Comparison of ENCODE assay signal across 8 cellular contexts in genomic region chr1:85258536-85259117, GRCh38. TPM values are rescaled to one million over a fixed set of nuclear protein-coding genes. Genes with fewer than 3 reads are reported as not detected.
DNase-seq lines count a peak whose midpoint lies in the region; ATAC-seq, FAIRE-seq and TF ChIP-seq lines count a peak whose summit lies in the region.

No MANE protein-coding gene starts in this region.

- H3K4me2 ChIP-seq in GM12878 (ENCODE audit: control insufficient read depth, insufficient read depth), result peak overlapping the region; percentile 82

- WGBS in GM12878 (ENCODE audit: insufficient coverage, insufficient replicate concordance, low lambda C conversion rate, missing lambda C conversion rate), result 21% methylated on average over 16 of the region's 19 CpGs
- WGBS in urinary bladder, result 3% methylated on average over 19 of the region's 19 CpGs

- TF ChIP-seq RAD21 in GM12878 (IDR thresholded peaks at IDR 0.05; ENCODE audit: insufficient read depth, low read depth, low read length), result no peak

- SMC1A ChIA-PET in GM12878 (lab: Charles Lee; ENCODE audit: uncharacterized antibody, unreplicated experiment), result interaction anchor here (0.6 to 11.0 kb wide), 9 partner anchors 9 to 323 kb away, joined by 3 to 110 read pairs (median 5); partner anchors contain the start of gene BCL10

- CTCF ChIA-PET in GM12878 (lab: Yijun Ruan, JAX), result interaction anchor here (0.6 to 12.1 kb wide), 38 partner anchors 8 to 1800 kb away, joined by 3 to 229 read pairs (median 5); partner anchors contain the start of gene BCL10

- POLR2A ChIA-PET in GM12878 (lab: Charles Lee), result interaction anchor here (0.5 to 6.6 kb wide), 9 partner anchors 9 to 345 kb away, joined by 3 to 61 read pairs (median 5); partner anchors contain the start of gene BCL10

- no TSS peak for BruUV-seq in GM12878 (replicated peaks; lab: Mats Ljungman, UMichigan)

- H2AFZ ChIP-seq in GM12878 (ENCODE audit: control insufficient read depth, low read depth, low read length), result no peak overlapping the region

- 0 out of 6 replicates have a peak, but pooled peaks of 1 of the 3 experiments have one; percentile 1 for TF ChIP-seq CTCF in GM12878 (IDR thresholded peaks at IDR 0.05 in 2 of 3, conservative IDR thresholded peaks at IDR 0.05 in 1 of 3; ENCODE audit: control insufficient read depth in 2 of 3, extremely low read depth in 1 of 3, insufficient read depth in 1 of 3, low read depth in 3 of 3, low read length in 3 of 3)
- TF ChIP-seq CTCF in lower lobe of right lung (IDR thresholded peaks at IDR 0.05), result no peak

- peaks cover 17% of the 10 kb centered on the region for H3K36me3 Mint-ChIP-seq in activated naive CD4-positive, alpha-beta T cell treated with anti-CD3 and anti-CD28 coated beads, Interleukin-2, amount 50 U/mL, for 24 hours

- H4K20me1 ChIP-seq in GM12878 (ENCODE audit: control insufficient read depth, insufficient read depth), result peaks cover 2% of the 10 kb centered on the region; the same call in 1 of the 2 replicates

- peak overlapping the region; percentile 78; the same call in 1 of the 2 replicates for H3K9ac ChIP-seq in GM12878 (ENCODE audit: control insufficient read depth, insufficient read depth, low read length)

- H3K27ac ChIP-seq in GM12878 (ENCODE audit: control insufficient read depth, insufficient read depth), result no peak overlapping the region; the same call in 1 of the 2 replicates
- peak overlapping the region; percentile 89 for H3K27ac ChIP-seq in lower lobe of right lung
- H3K27ac ChIP-seq in urinary bladder (ENCODE audit: low read depth), result no peak overlapping the region

- H3K4me1 ChIP-seq in GM12878 (ENCODE audit: control insufficient read depth, insufficient read depth, low read length) (no peaks in the 10 kb centered on the region), lower lobe of right lung (peaks cover 43% of the 10 kb centered on the region), urinary bladder (ENCODE audit: insufficient read depth) (no peaks in the 10 kb centered on the region)

- H3K9me3 ChIP-seq in GM12878 (replicated peaks; ENCODE audit: control insufficient read depth, insufficient read depth, low read length), result no peaks in the 10 kb centered on the region
- no peaks in the 10 kb centered on the region for H3K9me3 ChIP-seq in lower lobe of right lung

- intact Hi-C loops in GM12878 (cut with micrococcal nuclease; ENCODE audit: unreplicated experiment), result loop anchor here (1.0 to 5.0 kb wide), 3 partner anchors 18 to 476 kb away; partner anchors contain the start of gene BCL10
- intact Hi-C loops in lower lobe of right lung (cut with DNase I), result loop anchor here (10.0 kb wide), 2 partner anchors 144 to 314 kb away; no protein-coding TSS in a partner anchor

- TF ChIP-seq EP300 in GM12878 (IDR thresholded peaks at IDR 0.05; ENCODE audit: borderline replicate concordance in 1 of 2, control insufficient read depth in 1 of 2, low read depth in 2 of 2, low read length in 2 of 2), result no peak

- no peak for FAIRE-seq in GM12878 (lab: Jason Lieb, UNC)

- RAD21 ChIA-PET in GM12878 (lab: Charles Lee; ENCODE audit: unreplicated experiment), result interaction anchor here (0.7 to 3.7 kb wide), 12 partner anchors 11 to 779 kb away, joined by 3 to 30 read pairs (median 6); partner anchors contain the start of gene BCL10

- H3K27me3 ChIP-seq in GM12878 (replicated peaks in 1 of 2; ENCODE audit: control insufficient read depth in 2 of 2, insufficient read depth in 2 of 2, low read length in 1 of 2), result no peaks in the 10 kb centered on the region
- no peaks in the 10 kb centered on the region for H3K27me3 ChIP-seq in lower lobe of right lung (ENCODE audit: low read depth)

- H3K9me3 Mint-ChIP-seq in activated naive CD4-positive, alpha-beta T cell treated with anti-CD3 and anti-CD28 coated beads, Interleukin-2, amount 50 U/mL, for 24 hours, result no peaks in the 10 kb centered on the region

- in situ Hi-C loops in GM12878 (cut with MboI), result loop anchor here (5.0 kb wide), 2 partner anchors 146 to 311 kb away; no protein-coding TSS in a partner anchor

- TF ChIP-seq POLR2A in GM12878 (IDR thresholded peaks at IDR 0.05; ENCODE audit: low read depth, low read length), result no peak

- ATAC-seq in GM12878 (peak; percentile 40), lower lobe of right lung (peak in 1 of 2 donors; percentile 34)

- H3K36me3 ChIP-seq in GM12878 (ENCODE audit: control insufficient read depth in 2 of 2, insufficient read depth in 2 of 2, low read length in 1 of 2), result peaks cover 0 to 3% of the 10 kb centered on the region in 2 experiments; a peak in 2 of 4 replicates
- H3K36me3 ChIP-seq in lower lobe of right lung, result peaks cover 37% of the 10 kb centered on the region
- H3K36me3 ChIP-seq in urinary bladder (ENCODE audit: insufficient read depth), result peaks cover 2% of the 10 kb centered on the region

- H3K4me3 ChIP-seq in GM12878 (peak overlapping the region; percentile 99), lower lobe of right lung (peak overlapping the region; percentile 97), urinary bladder (ENCODE audit: low read depth, low read length) (peak overlapping the region; percentile 100)

- peaks cover 50% of the 10 kb centered on the region for H3K4me1 Mint-ChIP-seq in activated naive CD4-positive, alpha-beta T cell treated with anti-CD3 and anti-CD28 coated beads, Interleukin-2, amount 50 U/mL, for 24 hours

- H3K4me3 Mint-ChIP-seq in activated naive CD4-positive, alpha-beta T cell treated with anti-CD3 and anti-CD28 coated beads, Interleukin-2, amount 50 U/mL, for 24 hours, result peak overlapping the region; percentile 97

- H3K27me3 Mint-ChIP-seq in activated naive CD4-positive, alpha-beta T cell treated with anti-CD3 and anti-CD28 coated beads, Interleukin-2, amount 50 U/mL, for 24 hours, result no peaks in the 10 kb centered on the region

- peak overlapping the region; percentile 80 for H3K27ac Mint-ChIP-seq in activated naive CD4-positive, alpha-beta T cell treated with anti-CD3 and anti-CD28 coated beads, Interleukin-2, amount 50 U/mL, for 24 hours

- H3K79me2 ChIP-seq in GM12878 (ENCODE audit: control insufficient read depth, insufficient read depth, low read length), result peaks cover 20% of the 10 kb centered on the region

- no peak for DNase-seq in activated naive CD4-positive, alpha-beta T cell treated with Interleukin-2 at 50 U/mL for 16 hours
- DNase-seq in GM12878 (ENCODE audit: low read depth, low spot score), result no peak
- no peak for DNase-seq in lower lobe of right lung
- no peak for DNase-seq in stimulated activated CD4-positive, alpha-beta T cell treated with anti-CD3 and anti-CD28 coated beads, Interleukin-2, amount 100 ng/mL, for 24 hours
- DNase-seq in GOT3 (lab: John Stamatoyannopoulos, UW), result no peak
- no peak for DNase-seq in activated CD4-positive, alpha-beta T cell treated with anti-CD3 and anti-CD28 coated beads, Interleukin-2, amount 50 U/mL, for 1 hour

RNA-seq across cellular contexts. Expression of gene C1orf52, which starts 0.8 kb away (rescaled TPM):
- total RNA-seq in GM12878 (2013; cell fraction: nucleolus; rRNA removed), result 27.3 and 46.0 TPM in 2 replicates
- total RNA-seq in GM12878 (2014; rRNA removed) (20.4 and 26.8 TPM in 2 replicates), GM12878 (2014; rRNA removed; fragmentation: Illumina TruSeq; extraction: Trizol) (16.4 and 16.6 TPM in 2 replicates), GM12878 (2021) (13.8 and 16.8 TPM in 2 replicates), lower lobe of right lung (23.4 TPM), urinary bladder (21.5 TPM)
- polyA plus RNA-seq in GM12878 (2011; ENCODE audit: low read depth), result 8.3 TPM
- polyA plus RNA-seq in GM12878 (2011; rRNA removed) (22.9 and 34.8 TPM in 2 replicates), GM12878 (2014; fragmentation: Illumina TruSeq; extraction: Trizol) (12.8 and 15.1 TPM in 2 replicates), GM12878 (2014; fragmentation: Nextera tagmentation; extraction: Ambion mirVana) (10 to 100 TPM in 1 of 2 experiments, 1 to 10 TPM in 1; 9.4 to 17.1 TPM), GM12878 (2014; rRNA removed) (18.1 and 27.3 TPM in 2 replicates), GM12878 (2016; fragmentation: Nextera tagmentation; extraction: Ambion mirVana) (10 to 100 TPM; 37.6 to 39.5 TPM), urinary bladder (27.8 TPM)
- 15.5 and 23.5 TPM in 2 replicates for polyA plus RNA-seq in GM12878 (2011; cell fraction: cytosol; rRNA removed)
- polyA plus RNA-seq in GM12878 (2011; cell fraction: nucleus; rRNA removed), result 29.2 and 30.7 TPM in 2 replicates
- 18.7 and 19.6 TPM in 2 replicates for polyA plus RNA-seq in GM12878 (2012)
- polyA minus RNA-seq in GM12878 (2011; rRNA and poly(A)+ RNA removed), result 6.2 and 15.9 TPM in 2 replicates
- polyA minus RNA-seq in GM12878 (2011; cell fraction: cytosol; rRNA and poly(A)+ RNA removed), result 5.6 and 14.2 TPM in 2 replicates
- polyA minus RNA-seq in GM12878 (2011; cell fraction: nucleus; rRNA and poly(A)+ RNA removed), result 10.6 and 15.5 TPM in 2 replicates

RNA-seq across cellular contexts. Expression of gene BCL10, which starts 17.8 kb away (rescaled TPM):
- 45.2 and 45.4 TPM in 2 replicates for total RNA-seq in GM12878 (2013; cell fraction: nucleolus; rRNA removed)
- 20.0 and 22.6 TPM in 2 replicates for total RNA-seq in GM12878 (2014; rRNA removed)
- total RNA-seq in GM12878 (2014; rRNA removed; fragmentation: Illumina TruSeq; extraction: Trizol), result 21.7 and 23.7 TPM in 2 replicates
- total RNA-seq in GM12878 (2021), result 25.3 and 28.1 TPM in 2 replicates
- polyA plus RNA-seq in GM12878 (2011; ENCODE audit: low read depth), result 8.6 TPM
- polyA plus RNA-seq in GM12878 (2011; rRNA removed), result 17.8 and 22.3 TPM in 2 replicates
- polyA plus RNA-seq in GM12878 (2011; cell fraction: cytosol; rRNA removed), result 9.8 and 10.1 TPM in 2 replicates
- polyA plus RNA-seq in GM12878 (2011; cell fraction: nucleus; rRNA removed), result 8.8 TPM in 2 replicates
- polyA plus RNA-seq in GM12878 (2012), result 11.7 and 16.2 TPM in 2 replicates
- 18.3 and 21.1 TPM in 2 replicates for polyA plus RNA-seq in GM12878 (2014; fragmentation: Illumina TruSeq; extraction: Trizol)
- polyA plus RNA-seq in GM12878 (2014; fragmentation: Nextera tagmentation; extraction: Ambion mirVana), result 10 to 100 TPM; 16.7 to 19.0 TPM
- 10.6 and 11.8 TPM in 2 replicates for polyA plus RNA-seq in GM12878 (2014; rRNA removed)
- polyA plus RNA-seq in GM12878 (2016; fragmentation: Nextera tagmentation; extraction: Ambion mirVana), result 10 to 100 TPM; 26.8 to 35.2 TPM
- polyA minus RNA-seq in GM12878 (2011; rRNA and poly(A)+ RNA removed), result 28.8 and 29.7 TPM in 2 replicates
- polyA minus RNA-seq in GM12878 (2011; cell fraction: cytosol; rRNA and poly(A)+ RNA removed), result 12.2 and 12.8 TPM in 2 replicates
- polyA minus RNA-seq in GM12878 (2011; cell fraction: nucleus; rRNA and poly(A)+ RNA removed), result 46.5 and 60.1 TPM in 2 replicates
- total RNA-seq in lower lobe of right lung, result 27.4 TPM
- 36.6 TPM for total RNA-seq in urinary bladder
- 9.6 TPM for polyA plus RNA-seq in urinary bladder

RNA-seq across cellular contexts. Expression of gene SYDE2, which starts 57.8 kb away (rescaled TPM):
- total RNA-seq in GM12878 (2013; cell fraction: nucleolus; rRNA removed), result 0.15 TPM in 1 of 2 replicates, not detected in the other
- total RNA-seq in GM12878 (2014; rRNA removed), result 2.6 and 3.6 TPM in 2 replicates
- total RNA-seq in GM12878 (2014; rRNA removed; fragmentation: Illumina TruSeq; extraction: Trizol), result 4.1 and 4.6 TPM in 2 replicates
- total RNA-seq in GM12878 (2021), result 3.3 and 3.8 TPM in 2 replicates
- polyA plus RNA-seq in GM12878 (2011; ENCODE audit: low read depth), result 0.26 TPM
- 0.03 TPM in 1 of 2 replicates, not detected in the other for polyA plus RNA-seq in GM12878 (2011; rRNA removed)
- not detected in 2 replicates for polyA plus RNA-seq in GM12878 (2011; cell fraction: cytosol; rRNA removed)
- polyA plus RNA-seq in GM12878 (2011; cell fraction: nucleus; rRNA removed), result not detected in 2 replicates
- polyA plus RNA-seq in GM12878 (2012), result 0.55 and 0.86 TPM in 2 replicates
- polyA plus RNA-seq in GM12878 (2014; fragmentation: Illumina TruSeq; extraction: Trizol), result 1.8 and 2.5 TPM in 2 replicates
- polyA plus RNA-seq in GM12878 (2014; fragmentation: Nextera tagmentation; extraction: Ambion mirVana), result under 1 TPM; 0.37 to 0.50 TPM
- polyA plus RNA-seq in GM12878 (2014; rRNA removed), result 1.2 and 1.3 TPM in 2 replicates
- polyA plus RNA-seq in GM12878 (2016; fragmentation: Nextera tagmentation; extraction: Ambion mirVana), result 1 to 10 TPM; 1.1 to 1.8 TPM
- not detected in 2 replicates for polyA minus RNA-seq in GM12878 (2011; rRNA and poly(A)+ RNA removed)
- not detected in 2 replicates for polyA minus RNA-seq in GM12878 (2011; cell fraction: cytosol; rRNA and poly(A)+ RNA removed)
- 0.19 TPM in 1 of 2 replicates, not detected in the other for polyA minus RNA-seq in GM12878 (2011; cell fraction: nucleus; rRNA and poly(A)+ RNA removed)
- total RNA-seq in lower lobe of right lung, result 21.3 TPM
- total RNA-seq in urinary bladder, result 54.0 TPM
- 6.7 TPM for polyA plus RNA-seq in urinary bladder
